In the genomic region with DNA sequence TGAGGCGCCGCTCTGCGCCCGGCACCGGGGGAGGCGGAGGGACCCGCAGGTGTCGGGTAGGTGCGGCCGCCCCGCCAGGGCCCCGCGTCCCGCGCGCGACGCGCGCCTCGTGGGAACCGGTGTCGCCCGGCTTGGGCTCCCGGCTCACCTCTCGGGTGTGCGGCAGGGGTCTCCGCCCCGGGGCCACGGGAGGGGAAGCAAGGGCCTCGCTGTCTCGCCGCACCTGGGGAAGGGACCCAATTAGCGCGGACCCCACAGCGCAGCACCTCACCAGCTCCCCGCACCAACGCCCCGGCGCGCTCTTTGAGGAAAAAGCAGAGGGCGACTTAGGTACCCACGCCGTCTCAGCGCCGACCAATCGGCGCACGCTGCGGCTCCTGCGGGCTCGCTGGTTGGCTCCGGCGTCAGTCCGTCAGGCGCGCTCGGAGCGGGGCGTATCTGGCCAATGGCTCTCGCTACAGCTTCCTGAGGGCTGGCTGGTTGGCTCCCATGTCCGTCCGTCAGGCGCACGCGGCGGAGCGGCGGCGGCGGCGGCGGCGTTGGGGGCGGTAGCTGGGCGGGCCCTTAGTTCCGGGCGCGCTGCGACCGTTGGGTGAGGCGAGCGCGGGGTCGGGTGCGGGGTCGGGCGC, we compare ENCODE assay signal across 8 cellular contexts. TPM values are rescaled to one million over a fixed set of nuclear protein-coding genes. Genes with fewer than 3 reads are reported as not detected.
DNase-seq lines count a peak whose midpoint lies in the region; ATAC-seq and TF ChIP-seq lines count a peak whose summit lies in the region.

A gene with protein sequence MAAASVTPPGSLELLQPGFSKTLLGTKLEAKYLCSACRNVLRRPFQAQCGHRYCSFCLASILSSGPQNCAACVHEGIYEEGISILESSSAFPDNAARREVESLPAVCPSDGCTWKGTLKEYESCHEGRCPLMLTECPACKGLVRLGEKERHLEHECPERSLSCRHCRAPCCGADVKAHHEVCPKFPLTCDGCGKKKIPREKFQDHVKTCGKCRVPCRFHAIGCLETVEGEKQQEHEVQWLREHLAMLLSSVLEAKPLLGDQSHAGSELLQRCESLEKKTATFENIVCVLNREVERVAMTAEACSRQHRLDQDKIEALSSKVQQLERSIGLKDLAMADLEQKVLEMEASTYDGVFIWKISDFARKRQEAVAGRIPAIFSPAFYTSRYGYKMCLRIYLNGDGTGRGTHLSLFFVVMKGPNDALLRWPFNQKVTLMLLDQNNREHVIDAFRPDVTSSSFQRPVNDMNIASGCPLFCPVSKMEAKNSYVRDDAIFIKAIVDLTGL (plus strand): TSS at position 567 of the 629 bp plus-strand sequence. CDS start 12,225 bp downstream, outside the sequence.

- peaks cover 27% of the 10 kb centered on the region for H3K36me3 ChIP-seq in BLaER1
- H3K36me3 ChIP-seq in colonic mucosa: no peaks in the 10 kb centered on the region

- H4K20me1 ChIP-seq in BLaER1: peaks cover 44% of the 10 kb centered on the region

- intact Hi-C loops in colonic mucosa (cut with DNase I) (loop anchor here (10.0 kb wide), 1 partner anchor 49 kb away; no protein-coding TSS in a partner anchor), left colon (cut with DNase I, micrococcal nuclease) (no loop called here)

- ATAC-seq in GM19324 (IDR thresholded peaks at IDR 0.05; ENCODE audit: low FRiP score, unreplicated experiment) (peak; percentile 91), HG03460 (IDR thresholded peaks at IDR 0.05; ENCODE audit: unreplicated experiment) (peak; percentile 77), left colon (peak; percentile 92)

- peak within 1 kb of the TSS; percentile 95 for H3K9ac ChIP-seq in BLaER1
- peak within 1 kb of the TSS; percentile 74 to 97 for H3K9ac ChIP-seq in colonic mucosa (ENCODE audit: low read depth in 2 of 2, low read length in 2 of 2)

- DNase-seq in NCI-H526 (lab: John Stamatoyannopoulos, UW): peak; percentile 78 to 96
- peak; percentile 98 for DNase-seq in activated CD4-positive, alpha-beta T cell treated with anti-CD3 and anti-CD28 coated beads for 48 hours
- peak; percentile 98 for DNase-seq in colonic mucosa
- DNase-seq in left colon: peak; percentile 97 to 98
- DNase-seq in stimulated activated CD4-positive, alpha-beta T cell treated with anti-CD3 and anti-CD28 coated beads, Interleukin-1b, Interleukin-23, amount 100 ng/mL, for 4 hours (ENCODE audit: low read depth in 2 of 2): peak; percentile 94 to 96

- peaks cover 50% of the 10 kb centered on the region for H3K4me1 ChIP-seq in BLaER1
- peaks cover 9% of the 10 kb centered on the region for H3K4me1 ChIP-seq in colonic mucosa

- H3K27me3 ChIP-seq in BLaER1 (no peaks in the 10 kb centered on the region), colonic mucosa (no peaks in the 10 kb centered on the region)

- H3K27ac ChIP-seq in BLaER1: peak within 1 kb of the TSS; percentile 94
- H3K27ac ChIP-seq in colonic mucosa: peak within 1 kb of the TSS; percentile 96

- H3K4me2 ChIP-seq in BLaER1: peak within 1 kb of the TSS; percentile 98

- H3K4me3 ChIP-seq in BLaER1: peak within 1 kb of the TSS; percentile 99
- H3K4me3 ChIP-seq in colonic mucosa: peak within 1 kb of the TSS; percentile 99

- TF ChIP-seq CTCF in colonic mucosa (IDR thresholded peaks at IDR 0.05): no peak

- no peaks in the 10 kb centered on the region for H3K9me3 ChIP-seq in BLaER1
- H3K9me3 ChIP-seq in colonic mucosa: no peaks in the 10 kb centered on the region

RNA-seq across cellular contexts. Expression of the gene that starts here (rescaled TPM):
- total RNA-seq in colonic mucosa (10 to 100 TPM; 22.4 to 50.6 TPM), left colon (10 to 100 TPM; 23.7 to 25.3 TPM)

Comparison
In these comparisons a context has a peak if more than half of its experiments do, and no peak if none do; other contexts are left out.
1. Peak in every context shown above with its lines: DNase-seq, ATAC-seq, H3K4me3 ChIP-seq and H3K27ac ChIP-seq.